9 cellular contexts compared by ENCODE assay signal in the genomic region with DNA sequence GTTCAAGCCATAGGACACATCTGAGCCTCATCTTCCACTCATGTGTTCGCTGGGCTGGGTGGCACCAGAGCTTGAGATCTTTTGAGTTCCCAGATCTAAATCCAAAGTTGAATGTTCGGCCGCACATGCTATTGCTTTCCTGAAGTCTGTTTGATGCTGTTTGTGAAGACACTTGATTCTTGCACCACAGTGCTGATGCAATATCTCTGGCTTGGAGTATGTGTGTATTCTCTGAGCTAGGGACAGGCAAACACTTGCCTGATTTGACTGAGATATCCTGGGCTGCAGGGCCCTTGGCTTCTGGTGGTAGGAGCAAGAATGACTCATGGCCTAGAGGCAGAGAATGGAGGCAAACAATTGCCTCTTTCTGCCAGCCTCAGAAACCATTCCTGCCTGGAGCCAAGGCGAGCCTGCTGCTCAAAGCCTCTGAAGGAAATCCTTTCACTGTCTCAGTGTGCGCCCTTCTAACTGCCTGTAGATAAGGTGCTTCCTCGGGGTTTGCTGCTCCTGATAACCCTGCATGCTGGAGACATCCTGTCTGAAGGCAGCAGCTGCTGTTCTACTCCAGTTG.
DNase-seq lines count a peak whose midpoint lies in the region; ATAC-seq lines count a peak whose summit lies in the region.
"Had no signal": no experiment of that assay in that cellular context is flagged by ENCODE, and none has a peak within 500 bp of the region (broad histone marks: within the 10 kb centered on the region; RNA-seq: fewer than 3 reads in every experiment).

No MANE protein-coding gene starts in this region.

- POLR2A ChIA-PET in T-cell (lab: Charles Lee), result no interaction called here

- ATAC-seq in HG02642 (IDR thresholded peaks at IDR 0.05; ENCODE audit: poor library complexity, unreplicated experiment), result no peak
- ATAC-seq in T-cell (replicated peaks in 1 of 4), result no peak

- H3K4me1 Mint-ChIP-seq in T-cell, result no peaks in the 10 kb centered on the region

- CTCF ChIA-PET in T-cell (lab: Charles Lee), result interaction anchor here in 1 of 2 donors (0.7 kb wide), 1 partner anchor 90 kb away, joined by 3 read pairs; no protein-coding TSS in a partner anchor

- intact Hi-C loops in head of caudate nucleus (cut with DNase I), result no loop called here

- peak; percentile 71 for DNase-seq in GM04504 (ENCODE audit: low read depth)
- peak; percentile 37 for DNase-seq in SKM-1 treated with dmso at 0.1 percent for 144 hours (lab: John Stamatoyannopoulos, UW; ENCODE audit: unreplicated experiment)
- DNase-seq in head of caudate nucleus, result peak in 36 of 42 donors; percentile 25 to 86 (median 62)
- DNase-seq in skeletal muscle cell (ENCODE audit: low read depth), result peak; percentile 14
- no peak for DNase-seq in iPS-NIHi11 (ENCODE audit: low spot score)
- no peak for DNase-seq in activated CD4-positive, CD25-positive, alpha-beta regulatory T cell (lab: John Stamatoyannopoulos, UW)
- no peak for DNase-seq in T-cell

- peaks cover 28% of the 10 kb centered on the region for H3K36me3 Mint-ChIP-seq in T-cell

- no peaks in the 10 kb centered on the region for H3K9me3 Mint-ChIP-seq in T-cell
- H3K9me3 Mint-ChIP-seq: nephron had no signal

- no peak overlapping the region for H3K4me3 Mint-ChIP-seq in T-cell
- H3K4me3 Mint-ChIP-seq: nephron had no signal

- no peaks in the 10 kb centered on the region for H3K27me3 Mint-ChIP-seq in T-cell

- H3K4me3 ChIP-seq in skeletal muscle cell (ENCODE audit: low read depth, low read length), result no peak overlapping the region

- no peak overlapping the region for H3K27ac Mint-ChIP-seq in T-cell

Comparison
In these comparisons a context has a peak if more than half of its experiments do, and no peak if none do; other contexts are left out.
1. DNase-seq: peak in GM04504 (single experiment), SKM-1 treated with dmso at 0.1 percent for 144 hours (single experiment), head of caudate nucleus (36 of 42) and skeletal muscle cell (single experiment); none in iPS-NIHi11 (single experiment), activated CD4-positive, CD25-positive, alpha-beta regulatory T cell (0 of 4) and T-cell (0 of 34).